ENCODE assay signal across 27 cellular contexts in genomic region chr10:78865931-78866717, GRCh38.
"Had no signal": no experiment of that assay in that cellular context is flagged by ENCODE, and none has a peak within 500 bp of the region (broad histone marks: within the 10 kb centered on the region; RNA-seq: fewer than 3 reads in every experiment).

No MANE protein-coding gene starts in this region.

- H3K36me3 Mint-ChIP-seq: activated CD8-positive, alpha-beta memory T cell treated with anti-CD3 and anti-CD28 coated beads, Interleukin-2, amount 10 ng/mL, durations not matched to agents 7 days and 5 days; activated naive CD4-positive, alpha-beta T cell treated with anti-CD3 and anti-CD28 coated beads, Interleukin-2, amount 50 U/mL, for 24 hours had no signal

- H3K4me3 Mint-ChIP-seq: activated CD4-positive, alpha-beta T cell treated with anti-CD3 and anti-CD28 coated beads for 36 hours; activated CD8-positive, alpha-beta memory T cell treated with anti-CD3 and anti-CD28 coated beads, Interleukin-2, amount 10 ng/mL, durations not matched to agents 7 days and 5 days; activated CD8-positive, alpha-beta T cell treated with anti-CD3 and anti-CD28 coated beads, Interleukin-2, amount 10 ng/mL, durations not matched to agents 7 days and 5 days; activated naive CD4-positive, alpha-beta T cell treated with anti-CD3 and anti-CD28 coated beads, Interleukin-2, amount 50 U/mL, for 24 hours; activated naive CD8-positive, alpha-beta T cell treated with anti-CD3 and anti-CD28 coated beads, Interleukin-2, amount 50 U/mL, for 24 hours; effector memory CD8-positive, alpha-beta T cell; immature natural killer cell; nephron; T-helper 2 cell treated with Interferon-gamma antibody and Interleukin-4, amounts not matched to agents 5 μg/mL and 100 μg/mL, for 36 hours had no signal

- H3K27me3 Mint-ChIP-seq: activated naive CD4-positive, alpha-beta T cell treated with anti-CD3 and anti-CD28 coated beads, Interleukin-2, amount 50 U/mL, for 24 hours; activated naive CD8-positive, alpha-beta T cell treated with anti-CD3 and anti-CD28 coated beads, Interleukin-2, amount 50 U/mL, for 24 hours had no signal

- ATAC-seq: activated CD4-positive, alpha-beta T cell treated with anti-CD3 and anti-CD28 coated beads for 36 hours; activated CD8-positive, alpha-beta memory T cell treated with anti-CD3 and anti-CD28 coated beads, Interleukin-2, amount 10 ng/mL, durations not matched to agents 7 days and 5 days; activated CD8-positive, alpha-beta T cell treated with anti-CD3 and anti-CD28 coated beads, Interleukin-2, amount 10 ng/mL, durations not matched to agents 7 days and 5 days; activated naive CD8-positive, alpha-beta T cell treated with anti-CD3 and anti-CD28 coated beads, Interleukin-2, amount 50 U/mL, for 24 hours; effector memory CD8-positive, alpha-beta T cell; gastroesophageal sphincter; left lung; mucosa of descending colon had no signal

- H3K27ac ChIP-seq: colonic mucosa, gastroesophageal sphincter, left lung, pancreas, prostate gland, tibial nerve had no signal

- H3K4me1 ChIP-seq: colonic mucosa, left lung, pancreas, prostate gland had no signal

- H3K4me2 ChIP-seq: smooth muscle cell had no signal

- H3K9me3 Mint-ChIP-seq: activated naive CD4-positive, alpha-beta T cell treated with anti-CD3 and anti-CD28 coated beads, Interleukin-2, amount 50 U/mL, for 24 hours; activated naive CD8-positive, alpha-beta T cell treated with anti-CD3 and anti-CD28 coated beads, Interleukin-2, amount 50 U/mL, for 24 hours; activated T-helper 2 cell treated with anti-CD3 and anti-CD28 coated beads, Interferon-gamma antibody, Interleukin-2, Interleukin-4, amounts not matched to agents 10 μg/mL and 5 μg/mL and 100 μg/mL, durations not matched to agents 14 hours and 24 hours and 36 hours; effector memory CD8-positive, alpha-beta T cell; immature natural killer cell; nephron; T-helper 2 cell treated with Interferon-gamma antibody and Interleukin-4, amounts not matched to agents 5 μg/mL and 100 μg/mL, for 36 hours had no signal

- H3K36me3 ChIP-seq: colonic mucosa, gastroesophageal sphincter, left lung, pancreas, prostate gland, tibial nerve had no signal

- H3K27me3 ChIP-seq: colonic mucosa, dorsolateral prefrontal cortex, gastroesophageal sphincter, left lung, pancreas, tibial nerve had no signal

- H3K4me3 ChIP-seq: colonic mucosa, dorsolateral prefrontal cortex, gastroesophageal sphincter, left lung, mucosa of descending colon, pancreas, prostate gland, smooth muscle cell, tibial nerve had no signal

- H3K4me1 Mint-ChIP-seq: activated CD4-positive, alpha-beta T cell treated with anti-CD3 and anti-CD28 coated beads for 36 hours; activated CD8-positive, alpha-beta memory T cell treated with anti-CD3 and anti-CD28 coated beads, Interleukin-2, amount 10 ng/mL, durations not matched to agents 7 days and 5 days; activated naive CD4-positive, alpha-beta T cell treated with anti-CD3 and anti-CD28 coated beads, Interleukin-2, amount 50 U/mL, for 24 hours; activated naive CD8-positive, alpha-beta T cell treated with anti-CD3 and anti-CD28 coated beads, Interleukin-2, amount 50 U/mL, for 24 hours had no signal

- DNase-seq: activated CD4-positive, alpha-beta T cell treated with anti-CD3 and anti-CD28 coated beads for 36 hours; activated CD4-positive, CD25-positive, alpha-beta regulatory T cell; activated CD8-positive, alpha-beta memory T cell treated with anti-CD3 and anti-CD28 coated beads, Interleukin-2, amount 10 ng/mL, durations not matched to agents 7 days and 5 days; activated CD8-positive, alpha-beta T cell treated with anti-CD3 and anti-CD28 coated beads, Interleukin-2, amount 10 ng/mL, durations not matched to agents 7 days and 5 days; activated naive CD8-positive, alpha-beta T cell treated with anti-CD3 and anti-CD28 coated beads, Interleukin-2, amount 50 U/mL, for 24 hours; activated T-cell treated with anti-CD3 and anti-CD28 coated beads, Interleukin-2, amount 50 U/mL, for 48 hours; effector memory CD8-positive, alpha-beta T cell; erythroblast; immature natural killer cell; stimulated activated CD4-positive, alpha-beta T cell treated with anti-CD3 and anti-CD28 coated beads, Interleukin-1b, Interleukin-23, amount 100 ng/mL, for 48 hours; stimulated activated CD4-positive, alpha-beta T cell treated with anti-CD3 and anti-CD28 coated beads, Interleukin-4, amount 100 ng/mL, for 4 hours; stimulated activated CD8-positive, alpha-beta memory T cell treated with anti-CD3 and anti-CD28 coated beads, Interleukin-4, amount 100 ng/mL, for 48 hours; stimulated activated naive CD4-positive, alpha-beta T cell treated with Interleukin-2 at 50 U/mL for 16 hours; T-helper 1 cell had no signal

- H3K27ac Mint-ChIP-seq: activated CD4-positive, alpha-beta T cell treated with anti-CD3 and anti-CD28 coated beads for 36 hours; activated CD8-positive, alpha-beta memory T cell treated with anti-CD3 and anti-CD28 coated beads, Interleukin-2, amount 10 ng/mL, durations not matched to agents 7 days and 5 days; activated CD8-positive, alpha-beta T cell treated with anti-CD3 and anti-CD28 coated beads, Interleukin-2, amount 10 ng/mL, durations not matched to agents 7 days and 5 days; activated naive CD4-positive, alpha-beta T cell treated with anti-CD3 and anti-CD28 coated beads, Interleukin-2, amount 50 U/mL, for 24 hours; activated naive CD8-positive, alpha-beta T cell treated with anti-CD3 and anti-CD28 coated beads, Interleukin-2, amount 50 U/mL, for 24 hours; activated T-helper 2 cell treated with anti-CD3 and anti-CD28 coated beads, Interferon-gamma antibody, Interleukin-2, Interleukin-4, amounts not matched to agents 10 μg/mL and 5 μg/mL and 100 μg/mL, durations not matched to agents 14 hours and 24 hours and 36 hours; effector memory CD8-positive, alpha-beta T cell; immature natural killer cell; T-helper 2 cell treated with Interferon-gamma antibody and Interleukin-4, amounts not matched to agents 5 μg/mL and 100 μg/mL, for 36 hours had no signal

- H3K9me3 ChIP-seq: colonic mucosa, gastroesophageal sphincter, left lung, mucosa of descending colon, pancreas, prostate gland, tibial nerve had no signal
